In genomic region chr20:4067600-4068261, GRCh38 we compare ENCODE assay signal across 12 cellular contexts. TPM values are rescaled to one million over a fixed set of nuclear protein-coding genes. Genes with fewer than 3 reads are reported as not detected.
A peak's percentile ranks its signal among the peaks of the same experiment; 100 is the strongest.
DNase-seq lines count a peak whose midpoint lies in the region; ATAC-seq, FAIRE-seq and TF ChIP-seq lines count a peak whose summit lies in the region.
"Had no signal": no experiment of that assay in that cellular context is flagged by ENCODE, and none has a peak within 500 bp of the region (broad histone marks: within the 10 kb centered on the region; RNA-seq: fewer than 3 reads in every experiment).

No MANE protein-coding gene starts in this region.

- WGBS in hepatocyte (ENCODE audit: low lambda C conversion rate, missing lambda C conversion rate) = 88% methylated on average over 8 of the region's 8 CpGs

- no peak overlapping the region for H3K9ac ChIP-seq in astrocyte (ENCODE audit: low read length)
- no peak overlapping the region for H3K9ac ChIP-seq in keratinocyte (ENCODE audit: control insufficient read depth, extremely low read depth, insufficient read depth, low read length)

- H3K9me3 Mint-ChIP-seq in CD14-positive monocyte = peaks cover 0 to 4% (median 0%) of the 10 kb centered on the region in 7 donors
- peaks cover 10% of the 10 kb centered on the region for H3K9me3 Mint-ChIP-seq in astrocyte (ENCODE audit: unreplicated experiment)
- H3K9me3 Mint-ChIP-seq: central memory CD8-positive, alpha-beta T cell had no signal

- DNase-seq in CD14-positive monocyte (ENCODE audit: low spot score) (peak; percentile 65), M059J (ENCODE audit: low read depth) (peak; percentile 92), astrocyte (ENCODE audit: low read depth) (peak; percentile 79), keratinocyte (ENCODE audit: low read depth, low spot score) (no peak), hepatocyte (ENCODE audit: low spot score) (no peak), retina (no peak), NCI-H2227 (lab: John Stamatoyannopoulos, UW; ENCODE audit: unreplicated experiment) (no peak)
- DNase-seq: NCI-H2081 treated with DMSO at 0.1 percent for 48 hours; stimulated activated CD4-positive, alpha-beta T cell treated with anti-CD3 and anti-CD28 coated beads, Interleukin-2, amount 100 ng/mL, for 24 hours had no signal

- H3K9me2 ChIP-seq in hepatocyte (replicated peaks; ENCODE audit: insufficient read depth) = no peaks in the 10 kb centered on the region

- H3K27ac ChIP-seq in astrocyte (ENCODE audit: low read depth, low read length) (peak overlapping the region; percentile 47), keratinocyte (ENCODE audit: control insufficient read depth, insufficient read depth, low read length) (no peak overlapping the region), hepatocyte (no peak overlapping the region)

- peaks cover 90% of the 10 kb centered on the region for H3K4me1 Mint-ChIP-seq in CD14-positive monocyte
- peaks cover 16% of the 10 kb centered on the region for H3K4me1 Mint-ChIP-seq in astrocyte (ENCODE audit: low read depth, unreplicated experiment)
- H3K4me1 Mint-ChIP-seq: central memory CD8-positive, alpha-beta T cell had no signal

- H3K27ac Mint-ChIP-seq in CD14-positive monocyte (peak overlapping the region; percentile 58 to 89 (median 81)), astrocyte (ENCODE audit: unreplicated experiment) (peak overlapping the region; percentile 77)

- no peak for ATAC-seq in HG03460 (IDR thresholded peaks at IDR 0.05; ENCODE audit: unreplicated experiment)

- no peaks in the 10 kb centered on the region for H3K27me3 Mint-ChIP-seq in CD14-positive monocyte (ENCODE audit: low read depth in 3 of 3)
- peaks cover 6% of the 10 kb centered on the region for H3K27me3 Mint-ChIP-seq in astrocyte (ENCODE audit: low read depth, unreplicated experiment)
- H3K27me3 Mint-ChIP-seq: central memory CD8-positive, alpha-beta T cell had no signal

- H3K4me2 ChIP-seq in astrocyte (ENCODE audit: low read length) (peak overlapping the region; percentile 49), keratinocyte (ENCODE audit: control insufficient read depth, extremely low read depth, insufficient read depth, low read depth, low read length) (no peak overlapping the region), hepatocyte (no peak overlapping the region)

- H3K4me3 Mint-ChIP-seq in CD14-positive monocyte (peak overlapping the region; percentile 37), astrocyte (ENCODE audit: unreplicated experiment) (no peak overlapping the region)
- H3K4me3 Mint-ChIP-seq: central memory CD8-positive, alpha-beta T cell had no signal

- TF ChIP-seq CTCF in CD14-positive monocyte (IDR thresholded peaks at IDR 0.05) (no peak), astrocyte (IDR thresholded peaks at IDR 0.05; ENCODE audit: insufficient read depth, low read depth, low read length) (no peak), keratinocyte (optimal IDR thresholded peaks at IDR 0.05 in 1 of 3, IDR thresholded peaks at IDR 0.05 in 1 of 3, conservative IDR thresholded peaks at IDR 0.05 in 1 of 3; ENCODE audit: extremely low read depth in 1 of 3, insufficient read depth in 2 of 3, low read length in 3 of 3) (no peak), hepatocyte (IDR thresholded peaks at IDR 0.05; ENCODE audit: poor library complexity) (no peak)

- H4K20me1 ChIP-seq in astrocyte (ENCODE audit: insufficient read depth, low read length) (no peaks in the 10 kb centered on the region), keratinocyte (ENCODE audit: control insufficient read depth, extremely low read depth, insufficient read depth, low read length) (no peaks in the 10 kb centered on the region), hepatocyte (ENCODE audit: insufficient read depth, poor library complexity, severe bottlenecking) (no peaks in the 10 kb centered on the region)

- dilution Hi-C loops in keratinocyte (cut with MboI; ENCODE audit: extremely low pct_ligation_motif_present, low sequenced_read_pairs) = no loop called here

- FAIRE-seq in astrocyte (lab: Jason Lieb, UNC) = peak; percentile 20
- peak; percentile 90 for FAIRE-seq in keratinocyte (lab: Jason Lieb, UNC)
- FAIRE-seq: GM18507 had no signal

- intact Hi-C loops in CD14-positive monocyte (cut with micrococcal nuclease) = loop anchor here in 1 of 2 donors (5.0 kb wide), 1 partner anchor 75 kb away; no protein-coding TSS in a partner anchor

- H3K36me3 Mint-ChIP-seq in CD14-positive monocyte (no peaks in the 10 kb centered on the region), astrocyte (ENCODE audit: low read depth, unreplicated experiment) (peaks cover 2% of the 10 kb centered on the region)

- H2AFZ ChIP-seq in astrocyte (ENCODE audit: low read depth, low read length) (no peak overlapping the region), keratinocyte (ENCODE audit: control insufficient read depth, low read length) (no peak overlapping the region), hepatocyte (no peak overlapping the region)

- no peaks in the 10 kb centered on the region for H3K79me2 ChIP-seq in astrocyte (ENCODE audit: insufficient read depth, low read length)
- H3K79me2 ChIP-seq in keratinocyte (ENCODE audit: control insufficient read depth, insufficient read depth, low read length) = no peaks in the 10 kb centered on the region
- H3K79me2 ChIP-seq in hepatocyte = no peaks in the 10 kb centered on the region

- H3K27me3 ChIP-seq in astrocyte (ENCODE audit: insufficient read depth, low read length) (no peaks in the 10 kb centered on the region), keratinocyte (ENCODE audit: control insufficient read depth, extremely low read depth, insufficient read depth, low read length) (no peaks in the 10 kb centered on the region), hepatocyte (no peaks in the 10 kb centered on the region)

- H3K4me3 ChIP-seq in astrocyte (ENCODE audit: insufficient read depth, low read depth, low read length) = no peak overlapping the region
- no peak overlapping the region for H3K4me3 ChIP-seq in keratinocyte (ENCODE audit: control insufficient read depth in 2 of 3, extremely low read depth in 1 of 3, insufficient read depth in 2 of 3, low read depth in 1 of 3, low read length in 3 of 3)
- H3K4me3 ChIP-seq in hepatocyte = no peak overlapping the region

- H3K4me1 ChIP-seq in astrocyte (ENCODE audit: insufficient read depth, low read length) (peaks cover 57% of the 10 kb centered on the region), keratinocyte (ENCODE audit: control insufficient read depth, extremely low read depth, insufficient read depth, low read length) (peaks cover 35% of the 10 kb centered on the region), hepatocyte (ENCODE audit: insufficient read depth) (peaks cover 24% of the 10 kb centered on the region)

- H3K9me1 ChIP-seq in keratinocyte (ENCODE audit: control insufficient read depth, extremely low read depth, insufficient read depth, low read length) = no peaks in the 10 kb centered on the region

- H3K36me3 ChIP-seq in astrocyte (ENCODE audit: insufficient read depth, low read length) = no peaks in the 10 kb centered on the region
- H3K36me3 ChIP-seq in keratinocyte (ENCODE audit: control insufficient read depth in 2 of 2, extremely low read depth in 1 of 2, insufficient read depth in 2 of 2, low read length in 2 of 2) = no peaks in the 10 kb centered on the region
- no peaks in the 10 kb centered on the region for H3K36me3 ChIP-seq in hepatocyte (replicated peaks; ENCODE audit: insufficient read depth, low read depth)

- no peaks in the 10 kb centered on the region for H3K9me3 ChIP-seq in astrocyte (ENCODE audit: insufficient read depth, low read depth, low read length)
- H3K9me3 ChIP-seq in keratinocyte (ENCODE audit: control insufficient read depth, low read depth, low read length) = no peaks in the 10 kb centered on the region
- H3K9me3 ChIP-seq in hepatocyte (ENCODE audit: low read depth) = no peaks in the 10 kb centered on the region

RNA-seq across cellular contexts. Expression of gene RNF24, which starts 52.4 kb away (rescaled TPM):
- polyA plus RNA-seq in CD14-positive monocyte (10 to 100 TPM; 18.6 to 36.2 TPM), keratinocyte (3.9 to 7.8 TPM (median 5.5 TPM) in 3 replicates), hepatocyte (23.2 and 24.4 TPM in 2 replicates)
- 21.3 and 41.6 TPM in 2 replicates for total RNA-seq in M059J (2014; rRNA removed; shearing (Covaris generic))
- total RNA-seq in astrocyte (17.4 and 19.0 TPM in 2 replicates), hepatocyte (16.2 and 16.4 TPM in 2 replicates)
- 2.0 TPM for polyA plus RNA-seq in keratinocyte (2011; ENCODE audit: low read depth)
- polyA plus RNA-seq in keratinocyte (2011; cell fraction: cytosol; rRNA removed) = 5.9 and 6.7 TPM in 2 replicates
- 8.1 and 10.0 TPM in 2 replicates for polyA plus RNA-seq in keratinocyte (2011; cell fraction: nucleus; rRNA removed)
- polyA plus RNA-seq in keratinocyte (2012; ENCODE audit: low replicate concordance) = 8.4 and 9.9 TPM in 2 replicates
- polyA minus RNA-seq in keratinocyte = 4.0 to 9.7 TPM (median 6.9 TPM) in 3 replicates
- 5.6 TPM for polyA minus RNA-seq in keratinocyte (2011; cell fraction: cytosol; rRNA and poly(A)+ RNA removed)
- 5.9 and 10.4 TPM in 2 replicates for polyA minus RNA-seq in keratinocyte (2011; cell fraction: nucleus; rRNA and poly(A)+ RNA removed)

Comparison
In these comparisons a context has a peak if more than half of its experiments do, and no peak if none do; other contexts are left out.
1. DNase-seq: peak in CD14-positive monocyte (single experiment), M059J (single experiment) and astrocyte (single experiment); none in keratinocyte (single experiment), hepatocyte (single experiment), retina (single experiment) and NCI-H2227 (single experiment).